21 cellular contexts compared by ENCODE assay signal in genomic region chr22:50319503-50319951, GRCh38.
"Had no signal": no experiment of that assay in that cellular context is flagged by ENCODE, and none has a peak within 500 bp of the region (broad histone marks: within the 10 kb centered on the region; RNA-seq: fewer than 3 reads in every experiment).

No MANE protein-coding gene starts in this region.

- H3K4me3 Mint-ChIP-seq: activated CD4-positive, alpha-beta T cell treated with anti-CD3 and anti-CD28 coated beads, Interleukin-2, amount 10 ng/mL, durations not matched to agents 24 days and 14 days; activated CD8-positive, alpha-beta T cell treated with anti-CD3 and anti-CD28 coated beads, Interleukin-2, amount 10 ng/mL, durations not matched to agents 7 days and 5 days; activated naive CD8-positive, alpha-beta T cell treated with anti-CD3 and anti-CD28 coated beads, Interleukin-2, amount 10 ng/mL, durations not matched to agents 7 days and 5 days; brain; neural crest cell; stimulated activated naive CD8-positive, alpha-beta T cell treated with anti-CD3 and anti-CD28 coated beads, Interleukin-15, Interleukin-2, amounts not matched to agents 100 ng/mL and 50 ng/mL, for 24 hours had no signal

- H3K4me1 ChIP-seq: testis had no signal

- ATAC-seq: activated CD8-positive, alpha-beta T cell treated with anti-CD3 and anti-CD28 coated beads, Interleukin-2, amount 10 ng/mL, durations not matched to agents 7 days and 5 days; left ventricle myocardium superior; right lobe of liver had no signal

- H3K9me3 Mint-ChIP-seq: activated CD4-positive, alpha-beta T cell treated with anti-CD3 and anti-CD28 coated beads, Interleukin-2, amount 10 ng/mL, durations not matched to agents 24 days and 14 days; activated naive CD8-positive, alpha-beta T cell treated with anti-CD3 and anti-CD28 coated beads, Interleukin-2, amount 10 ng/mL, durations not matched to agents 7 days and 5 days; brain; neural crest cell; stimulated activated naive CD8-positive, alpha-beta T cell treated with anti-CD3 and anti-CD28 coated beads, Interleukin-15, Interleukin-2, amounts not matched to agents 100 ng/mL and 50 ng/mL, for 24 hours had no signal

- H3K9me3 ChIP-seq: colonic mucosa, ovary, right lobe of liver, testis, upper lobe of left lung had no signal

- H3K36me3 Mint-ChIP-seq: activated naive CD8-positive, alpha-beta T cell treated with anti-CD3 and anti-CD28 coated beads, Interleukin-2, amount 10 ng/mL, durations not matched to agents 7 days and 5 days; brain had no signal

- H3K27me3 ChIP-seq: colonic mucosa, ovary, right lobe of liver, testis, upper lobe of left lung had no signal

- H3K4me3 ChIP-seq: colonic mucosa, ovary, right lobe of liver, smooth muscle cell, testis, upper lobe of left lung had no signal

- H3K27ac Mint-ChIP-seq: activated CD8-positive, alpha-beta T cell treated with anti-CD3 and anti-CD28 coated beads, Interleukin-2, amount 10 ng/mL, durations not matched to agents 7 days and 5 days; activated naive CD8-positive, alpha-beta T cell treated with anti-CD3 and anti-CD28 coated beads, Interleukin-2, amount 10 ng/mL, durations not matched to agents 7 days and 5 days; brain; stimulated activated naive CD8-positive, alpha-beta T cell treated with anti-CD3 and anti-CD28 coated beads, Interleukin-15, Interleukin-2, amounts not matched to agents 100 ng/mL and 50 ng/mL, for 24 hours had no signal

- H3K4me1 Mint-ChIP-seq: brain had no signal

- H3K4me2 ChIP-seq: smooth muscle cell had no signal

- H3K36me3 ChIP-seq: colonic mucosa, ovary, right lobe of liver, upper lobe of left lung had no signal

- H3K27ac ChIP-seq: colonic mucosa, ovary, right lobe of liver, testis, upper lobe of left lung had no signal

- FAIRE-seq: endometrium had no signal

- DNase-seq: activated CD4-positive, alpha-beta T cell treated with anti-CD3 and anti-CD28 coated beads, Interleukin-2, amount 10 ng/mL, durations not matched to agents 24 days and 14 days; activated CD4-positive, CD25-positive, alpha-beta regulatory T cell; activated CD8-positive, alpha-beta memory T cell treated with anti-CD3 and anti-CD28 coated beads, Interleukin-2, amount 50 U/mL, for 4 hours; activated CD8-positive, alpha-beta T cell treated with anti-CD3 and anti-CD28 coated beads, Interleukin-2, amount 10 ng/mL, durations not matched to agents 7 days and 5 days; activated T-cell treated with anti-CD3 and anti-CD28 coated beads, Interleukin-2, amount 50 U/mL, for 48 hours; central memory CD4-positive, alpha-beta T cell; colonic mucosa; hippocampal formation; kidney glomerular epithelial cell; left ventricle myocardium superior; mesenchymal stem cell; ovary; testis had no signal

- H3K27me3 Mint-ChIP-seq: activated naive CD8-positive, alpha-beta T cell treated with anti-CD3 and anti-CD28 coated beads, Interleukin-2, amount 10 ng/mL, durations not matched to agents 7 days and 5 days; brain; stimulated activated naive CD8-positive, alpha-beta T cell treated with anti-CD3 and anti-CD28 coated beads, Interleukin-15, Interleukin-2, amounts not matched to agents 100 ng/mL and 50 ng/mL, for 24 hours had no signal
